8 cellular contexts compared by ENCODE assay signal in genomic region chr1:150629115-150629928, GRCh38. TPM values are rescaled to one million over a fixed set of nuclear protein-coding genes. Genes with fewer than 3 reads are reported as not detected.
DNase-seq lines count a peak whose midpoint lies in the region; ATAC-seq, FAIRE-seq and TF ChIP-seq lines count a peak whose summit lies in the region.

A gene with protein sequence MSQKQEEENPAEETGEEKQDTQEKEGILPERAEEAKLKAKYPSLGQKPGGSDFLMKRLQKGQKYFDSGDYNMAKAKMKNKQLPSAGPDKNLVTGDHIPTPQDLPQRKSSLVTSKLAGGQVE (minus strand): TSS chr1:150629612. CDS start chr1:150629470, 142 bp downstream.

- peak within 1 kb of the TSS; percentile 87 for H3K9ac ChIP-seq in HepG2 (ENCODE audit: insufficient read depth, low read depth, low read length)

- no peaks in the 10 kb centered on the region for H4K20me1 ChIP-seq in HepG2 (ENCODE audit: insufficient read depth, low read length)

- H3K9me3 ChIP-seq in CD4-positive, alpha-beta T cell (ENCODE audit: control insufficient read depth, low read length), result no peaks in the 10 kb centered on the region
- no peaks in the 10 kb centered on the region for H3K9me3 ChIP-seq in HepG2 (ENCODE audit: low read length)

- H3K36me3 Mint-ChIP-seq in CD4-positive, alpha-beta T cell (ENCODE audit: low read depth), result peaks cover 37% of the 10 kb centered on the region

- H3K4me1 Mint-ChIP-seq in CD4-positive, alpha-beta T cell (ENCODE audit: low read depth), result peaks cover 21% of the 10 kb centered on the region

- POLR2A ChIA-PET in CD4-positive, alpha-beta T cell (lab: Charles Lee), result interaction anchor here (0.6 to 14.1 kb wide), 37 partner anchors 8 to 742 kb away, joined by 3 to 501 read pairs (median 4); partner anchors contain the start of genes ANP32E, CTSS, FALEC and GOLPH3L
- POLR2A ChIA-PET in HepG2 (lab: Yijun Ruan, JAX), result interaction anchor here (0.6 to 3.8 kb wide), 28 partner anchors 9 to 377 kb away, joined by 3 to 92 read pairs (median 6); partner anchors contain the start of genes FALEC, GOLPH3L, MCL1 and MINDY1

- intact Hi-C loops in CD4-positive, alpha-beta T cell (cut with DNase I, micrococcal nuclease), result loop anchor here (1.0 to 10.0 kb wide), 6 partner anchors 18 to 525 kb away; partner anchors contain the start of genes MCL1 (in 2 of the 2), ARNT (in 1 of the 2), GOLPH3L (in 1 of the 2) and TNFAIP8L2 (in 1 of the 2)
- intact Hi-C loops in dorsolateral prefrontal cortex (cut with DNase I), result loop anchor here (2.0 to 5.0 kb wide), 3 partner anchors 67 to 368 kb away; partner anchors contain the start of gene ARNT (in 1 of the 2)
- intact Hi-C loops in HepG2 (cut with micrococcal nuclease; ENCODE audit: unreplicated experiment), result loop anchor here (10.0 kb wide), 2 partner anchors 65 to 185 kb away; partner anchors contain the start of gene GOLPH3L

- TF ChIP-seq EP300 in HepG2 (IDR thresholded peaks at IDR 0.05; ENCODE audit: low read depth in 2 of 2, low read length in 2 of 2) (0 out of 4 replicates have a peak, but pooled peaks of 1 of the 2 experiments have one; percentile 28), HepG2 (CRISPR knock-in tag; IDR thresholded peaks at IDR 0.05; ENCODE audit: borderline replicate concordance) (no peak)

- H3K27me3 ChIP-seq in CD4-positive, alpha-beta T cell (ENCODE audit: control insufficient read depth, insufficient read depth, low read length), result no peaks in the 10 kb centered on the region
- H3K27me3 ChIP-seq in dorsolateral prefrontal cortex, result no peaks in the 10 kb centered on the region
- no peaks in the 10 kb centered on the region; a peak in 1 of 5 replicates for H3K27me3 ChIP-seq in HepG2 (ENCODE audit: control insufficient read depth in 1 of 2, insufficient read depth in 2 of 2, low read length in 2 of 2)

- no peak within 1 kb of the TSS for H3K4me3 Mint-ChIP-seq in CD4-positive, alpha-beta T cell

- no peak within 1 kb of the TSS for H3K27ac Mint-ChIP-seq in CD4-positive, alpha-beta T cell

- peak; percentile 89 to 97 (median 91) for DNase-seq in CD4-positive, alpha-beta T cell
- DNase-seq in NCI-H82 (lab: John Stamatoyannopoulos, UW) (peak; percentile 100), dorsolateral prefrontal cortex (peak; percentile 90 to 99 (median 98)), HepG2 (ENCODE audit: low spot score) (peak; percentile 99)
- DNase-seq in activated CD4-positive, alpha-beta T cell treated with anti-CD3 and anti-CD28 coated beads, Interleukin-2, amount 50 U/mL, for 48 hours, result peak; percentile 94 to 96
- peak; percentile 91 for DNase-seq in stimulated activated CD4-positive, alpha-beta T cell treated with anti-CD3 and anti-CD28 coated beads, Interleukin-4, amount 100 ng/mL, for 1 hour

- H3K9me3 Mint-ChIP-seq in CD4-positive, alpha-beta T cell, result no peaks in the 10 kb centered on the region

- TF ChIP-seq RAD21 in HepG2 (CRISPR knock-in tag; IDR thresholded peaks at IDR 0.05), result no peak

- H3K27ac ChIP-seq in CD4-positive, alpha-beta T cell (ENCODE audit: low read depth, low read length), result peak within 1 kb of the TSS; percentile 97
- H3K27ac ChIP-seq in dorsolateral prefrontal cortex (peak within 1 kb of the TSS; percentile 79 to 100 (median 98)), HepG2 (ENCODE audit: extremely low read length, insufficient read depth, low read length) (peak within 1 kb of the TSS; percentile 90)

- ATAC-seq in CD4-positive, alpha-beta T cell (ENCODE audit: poor library complexity), result peak; percentile 85
- peak; percentile 86 for ATAC-seq in GM19452 (IDR thresholded peaks at IDR 0.05; ENCODE audit: unreplicated experiment)
- ATAC-seq in HG03575 (IDR thresholded peaks at IDR 0.05; ENCODE audit: extremely low read depth, insufficient number of reproducible peaks, low FRiP score, unreplicated experiment), result peak; percentile 81
- peak; percentile 96 for ATAC-seq in HepG2

- FAIRE-seq in HepG2 (lab: Jason Lieb, UNC), result peak; percentile 97

- peaks cover 33% of the 10 kb centered on the region for H3K79me2 ChIP-seq in HepG2 (ENCODE audit: insufficient read depth, low read length)

- peak within 1 kb of the TSS; percentile 70 for H3K4me2 ChIP-seq in HepG2 (ENCODE audit: low read depth, low read length)

- WGBS in HepG2 (ENCODE audit: low lambda C conversion rate), result 1% methylated on average over 37 of the region's 49 CpGs

- H2AFZ ChIP-seq in HepG2 (ENCODE audit: low read length), result no peak within 1 kb of the TSS

- H3K36me3 ChIP-seq in HepG2 (replicated peaks in 1 of 2; ENCODE audit: control insufficient read depth in 1 of 2, insufficient read depth in 2 of 2, low read length in 2 of 2), result peaks cover 6 to 32% of the 10 kb centered on the region in 2 experiments; a peak in 4 of 5 replicates

- CTCF ChIA-PET in CD4-positive, alpha-beta T cell (lab: Charles Lee), result interaction anchor here (0.6 to 4.4 kb wide), 7 partner anchors 8 to 108 kb away, joined by 3 to 24 read pairs (median 4); no protein-coding TSS in a partner anchor
- CTCF ChIA-PET in HepG2 (lab: Yijun Ruan, JAX; ENCODE audit: low intra/inter-chr PET ratio, low total read pairs), result no interaction called here

- in situ Hi-C loops in HepG2 (cut with HindIII; ENCODE audit: extremely low pct_ligation_motif_present, low pct_unique_long_range_greater_than_20kb), result loop anchor here (5.0 kb wide), 1 partner anchor 67 kb away; no protein-coding TSS in a partner anchor

- H3K4me3 ChIP-seq in dorsolateral prefrontal cortex (peak within 1 kb of the TSS; percentile 54 to 93 (median 81)), HepG2 (replicated peaks in 1 of 3; ENCODE audit: insufficient read depth in 1 of 3, low read depth in 2 of 3, low read length in 3 of 3) (peak within 1 kb of the TSS; percentile 72 to 79 (median 76))

- peak; percentile 70 to 72 for TF ChIP-seq POLR2A in HepG2 (IDR thresholded peaks at IDR 0.05; ENCODE audit: insufficient read depth in 1 of 2, low read depth in 2 of 2, low read length in 2 of 2)

- no peak for TF ChIP-seq CTCF in CD4-positive, alpha-beta T cell (IDR thresholded peaks at IDR 0.05)
- peak in 13 of 56 donors; percentile 7 to 30 (median 15) for TF ChIP-seq CTCF in dorsolateral prefrontal cortex (IDR thresholded peaks at IDR 0.05 in 54 of 56, conservative IDR thresholded peaks at IDR 0.05 in 2 of 56; ENCODE audit: low read depth in 1 of 56, partially characterized antibody in 56 of 56)
- no peak for TF ChIP-seq CTCF in HepG2 (CRISPR knock-in tag; IDR thresholded peaks at IDR 0.05)

- BruUV-seq in HepG2 (replicated peaks; lab: Mats Ljungman, UMichigan), result no TSS peak

- H3K27me3 Mint-ChIP-seq in CD4-positive, alpha-beta T cell, result no peaks in the 10 kb centered on the region

- H3K4me1 ChIP-seq in HepG2 (ENCODE audit: insufficient read depth, low read length), result peaks cover 25% of the 10 kb centered on the region

TF ChIP-seq in HepG2, 621 proteins besides CTCF, POLR2A, EP300 and RAD21 (continues in another document):
- TF ChIP-seq, protein P1, sequence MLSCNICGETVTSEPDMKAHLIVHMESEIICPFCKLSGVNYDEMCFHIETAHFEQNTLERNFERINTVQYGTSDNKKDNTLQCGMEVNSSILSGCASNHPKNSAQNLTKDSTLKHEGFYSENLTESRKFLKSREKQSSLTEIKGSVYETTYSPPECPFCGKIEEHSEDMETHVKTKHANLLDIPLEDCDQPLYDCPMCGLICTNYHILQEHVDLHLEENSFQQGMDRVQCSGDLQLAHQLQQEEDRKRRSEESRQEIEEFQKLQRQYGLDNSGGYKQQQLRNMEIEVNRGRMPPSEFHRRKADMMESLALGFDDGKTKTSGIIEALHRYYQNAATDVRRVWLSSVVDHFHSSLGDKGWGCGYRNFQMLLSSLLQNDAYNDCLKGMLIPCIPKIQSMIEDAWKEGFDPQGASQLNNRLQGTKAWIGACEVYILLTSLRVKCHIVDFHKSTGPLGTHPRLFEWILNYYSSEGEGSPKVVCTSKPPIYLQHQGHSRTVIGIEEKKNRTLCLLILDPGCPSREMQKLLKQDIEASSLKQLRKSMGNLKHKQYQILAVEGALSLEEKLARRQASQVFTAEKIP (CRISPR knock-in tag; IDR thresholded peaks at IDR 0.05; ENCODE audit: borderline replicate concordance), result no peak
- no peak for TF ChIP-seq NFATC3 (CRISPR knock-in tag; IDR thresholded peaks at IDR 0.05)
- TF ChIP-seq ATF2 (CRISPR knock-in tag; IDR thresholded peaks at IDR 0.05), result peak; percentile 100

RNA-seq across cellular contexts. Expression of the gene that starts here (rescaled TPM):
- 100 to 1,000 TPM; 132 to 137 TPM for total RNA-seq in CD4-positive, alpha-beta T cell
- total RNA-seq in dorsolateral prefrontal cortex, result 100 to 1,000 TPM; 155 to 380 (median 257) TPM
- 111 and 137 TPM in 2 replicates for total RNA-seq in HepG2 (2016; rRNA removed; fragmentation: Illumina TruSeq; extraction: Trizol)
- 32.7 and 33.3 TPM in 2 replicates for total RNA-seq in HepG2 (2016; cell fraction: cytosol; rRNA removed; fragmentation: Illumina TruSeq; extraction: Trizol; ENCODE audit: low read depth)
- total RNA-seq in HepG2 (2016; cell fraction: insoluble cytoplasmic fraction; rRNA removed; fragmentation: Illumina TruSeq; extraction: Trizol), result 104 and 136 TPM in 2 replicates
- total RNA-seq in HepG2 (2016; cell fraction: membrane; rRNA removed; fragmentation: Illumina TruSeq; extraction: Trizol), result 71.0 and 79.7 TPM in 2 replicates
- total RNA-seq in HepG2 (2016; cell fraction: nucleus; rRNA removed; fragmentation: Illumina TruSeq; extraction: Trizol), result 59.2 and 64.7 TPM in 2 replicates
- polyA plus RNA-seq in HepG2 (2011; rRNA removed), result 54.5 and 55.1 TPM in 2 replicates
- 35.3 and 39.9 TPM in 2 replicates for polyA plus RNA-seq in HepG2 (2011; cell fraction: cytosol; rRNA removed)
- polyA plus RNA-seq in HepG2 (2011; cell fraction: nucleus; rRNA removed), result 18.3 and 19.1 TPM in 2 replicates
- polyA plus RNA-seq in HepG2 (2012), result 68.7 and 69.6 TPM in 2 replicates
- 46.8 and 50.7 TPM in 2 replicates for polyA plus RNA-seq in HepG2 (2016; cell fraction: cytosol; fragmentation: Illumina TruSeq; extraction: Trizol; ENCODE audit: low read depth)
- polyA plus RNA-seq in HepG2 (2016; cell fraction: insoluble cytoplasmic fraction; fragmentation: Illumina TruSeq; extraction: Trizol; ENCODE audit: low read depth), result 203 and 211 TPM in 2 replicates
- polyA plus RNA-seq in HepG2 (2016; cell fraction: membrane; fragmentation: Illumina TruSeq; extraction: Trizol; ENCODE audit: low read depth), result 87.0 and 96.1 TPM in 2 replicates
- polyA plus RNA-seq in HepG2 (2016; cell fraction: nucleus; fragmentation: Illumina TruSeq; extraction: Trizol; ENCODE audit: insufficient read depth, low read depth), result 97.2 and 103 TPM in 2 replicates
- polyA minus RNA-seq in HepG2 (2011; rRNA and poly(A)+ RNA removed; ENCODE audit: low replicate concordance), result 25.8 and 53.2 TPM in 2 replicates
- 16.0 and 18.2 TPM in 2 replicates for polyA minus RNA-seq in HepG2 (2011; cell fraction: cytosol; rRNA and poly(A)+ RNA removed)
- polyA minus RNA-seq in HepG2 (2011; cell fraction: nucleus; rRNA and poly(A)+ RNA removed), result 34.9 and 47.6 TPM in 2 replicates

Comparison
In these comparisons a context has a peak if more than half of its experiments do, and no peak if none do; other contexts are left out.
1. Peak in every context shown above with its lines: DNase-seq, ATAC-seq, H3K4me3 ChIP-seq and H3K27ac ChIP-seq.